ENCODE assay signal across 8 cellular contexts in genomic region chr6:152124432-152125074, GRCh38.
A peak's percentile ranks its signal among the peaks of the same experiment; 100 is the strongest.
DNase-seq lines count a peak whose midpoint lies in the region; ATAC-seq, FAIRE-seq and TF ChIP-seq lines count a peak whose summit lies in the region.

No MANE protein-coding gene starts in this region.

- no peak overlapping the region for H3K27ac ChIP-seq in K562 (ENCODE audit: extremely low read depth, low read depth, low read length)
- H3K27ac ChIP-seq in tibial artery: no peak overlapping the region
- no peak overlapping the region for H3K27ac ChIP-seq in aorta (ENCODE audit: low read depth in 1 of 2, low read length in 2 of 2)

- ATAC-seq in K562 (peak; percentile 80), aorta (ENCODE audit: low FRiP score) (no peak)

- no peak overlapping the region for H3K4me2 ChIP-seq in K562 (ENCODE audit: insufficient read depth, low read length)

- H3K27me3 ChIP-seq in HAP-1 (ENCODE audit: low read depth) (no peaks in the 10 kb centered on the region), K562 (ENCODE audit: control insufficient read depth in 2 of 2, insufficient read depth in 2 of 2, low read length in 2 of 2) (peaks cover 2 to 14% of the 10 kb centered on the region in 2 experiments; a peak in 2 of 5 replicates), tibial artery (no peaks in the 10 kb centered on the region), aorta (ENCODE audit: control insufficient read depth in 1 of 2, insufficient read depth in 2 of 2, low read length in 1 of 2) (no peaks in the 10 kb centered on the region)

- TF ChIP-seq RAD21 in K562 (CRISPR knock-in tag; conservative IDR thresholded peaks at IDR 0.05 in 1 of 2, IDR thresholded peaks at IDR 0.05 in 1 of 2): peak; percentile 59 to 73; a peak in 3 of 4 replicates

- peak; percentile 77 for FAIRE-seq in K562 (lab: Jason Lieb, UNC)

- H3K4me3 ChIP-seq in HAP-1: no peak overlapping the region
- no peak overlapping the region for H3K4me3 ChIP-seq in K562
- H3K4me3 ChIP-seq in tibial artery: no peak overlapping the region
- H3K4me3 ChIP-seq in aorta (ENCODE audit: low read length in 2 of 2): no peak overlapping the region

- no peaks in the 10 kb centered on the region for H3K9me1 ChIP-seq in K562 (ENCODE audit: control insufficient read depth, insufficient read depth, low read length)

- TF ChIP-seq EP300 in K562 (IDR thresholded peaks at IDR 0.05; ENCODE audit: low read length): no peak

- peaks cover 13% of the 10 kb centered on the region for H3K4me1 ChIP-seq in HAP-1
- H3K4me1 ChIP-seq in K562 (replicated peaks in 1 of 2; ENCODE audit: control insufficient read depth in 2 of 2, insufficient read depth in 2 of 2, low read length in 2 of 2): peaks cover 0 to 3% of the 10 kb centered on the region in 2 experiments; a peak in 1 of 5 replicates
- peaks cover 0 to 54% (median 20%) of the 10 kb centered on the region in 4 donors for H3K4me1 ChIP-seq in tibial artery
- peaks cover 0 to 3% of the 10 kb centered on the region in 2 donors for H3K4me1 ChIP-seq in aorta (ENCODE audit: control insufficient read depth in 1 of 2, insufficient read depth in 2 of 2, low read length in 2 of 2)

- in situ Hi-C loops in HAP-1 (cut with MboI; ENCODE audit: low sequenced_read_pairs) (loop anchor here (10.0 kb wide), 1 partner anchor 360 kb away; no protein-coding TSS in a partner anchor), K562 (cut with MboI) (no loop called here)

- intact Hi-C loops in K562 (cut with micrococcal nuclease): loop anchor here (2.0 to 5.0 kb wide), 3 partner anchors 143 to 447 kb away; no protein-coding TSS in a partner anchor
- intact Hi-C loops in tibial artery (cut with DNase I; ENCODE audit: low total_unique reads): loop anchor here (2.0 kb wide), 1 partner anchor 434 kb away; no protein-coding TSS in a partner anchor
- intact Hi-C loops in aorta (cut with DNase I): loop anchor here (5.0 to 10.0 kb wide), 3 partner anchors 357 to 450 kb away; no protein-coding TSS in a partner anchor

- no peaks in the 10 kb centered on the region for H3K36me3 ChIP-seq in HAP-1 (replicated peaks)
- H3K36me3 ChIP-seq in K562 (ENCODE audit: control insufficient read depth, insufficient read depth, low read length): no peaks in the 10 kb centered on the region
- peaks cover 24 to 33% (median 31%) of the 10 kb centered on the region in 3 donors for H3K36me3 ChIP-seq in tibial artery
- H3K36me3 ChIP-seq in aorta (ENCODE audit: control insufficient read depth in 1 of 2, insufficient read depth in 2 of 2, low read length in 1 of 2): peaks cover 3% of the 10 kb centered on the region in 2 donors

- DNase-seq in SIG-M5 treated with dmso at 0.1 percent for 504 hours (lab: John Stamatoyannopoulos, UW; ENCODE audit: unreplicated experiment) (peak; percentile 29), SIG-M5 (lab: John Stamatoyannopoulos, UW) (no peak), HAP-1 (ENCODE audit: low spot score in 2 of 2) (peak; percentile 15 to 64), NCI-H1694 (lab: John Stamatoyannopoulos, UW) (peak; percentile 2), K562 (ENCODE audit: extremely low read depth in 1 of 4, low spot score in 3 of 4) (peak; percentile 43 to 50 (median 44)), inferior parietal cortex (ENCODE audit: extremely low spot score) (peak; percentile 71), tibial artery (no peak), aorta (no peak)

- CTCF ChIA-PET in K562 (lab: Yijun Ruan, JAX; ENCODE audit: low intra/inter-chr PET ratio): interaction anchor here (0.6 kb wide), 2 partner anchors 423 to 462 kb away, joined by 3 to 4 read pairs; no protein-coding TSS in a partner anchor

- no peaks in the 10 kb centered on the region for H3K79me2 ChIP-seq in K562 (ENCODE audit: control insufficient read depth, insufficient read depth, low read length)

- POLR2A ChIA-PET in K562 (lab: Yijun Ruan, JAX): no interaction called here

- no peaks in the 10 kb centered on the region for H4K20me1 ChIP-seq in K562 (replicated peaks; ENCODE audit: control insufficient read depth, insufficient read depth, low read length)

- BruUV-seq in K562 (replicated peaks; lab: Mats Ljungman, UMichigan): no TSS peak

- WGBS in K562 (ENCODE audit: insufficient coverage, low coverage, missing lambda C conversion rate): 0% methylated on average over 3 of the region's 3 CpGs
- 58 to 64% methylated on average over 3 of the region's 3 CpGs for WGBS in aorta, 2 donors

- no peak overlapping the region for H2AFZ ChIP-seq in K562 (ENCODE audit: low read depth, low read length)

- TF ChIP-seq CTCF in K562 (IDR thresholded peaks at IDR 0.05 in 2 of 3, conservative IDR thresholded peaks at IDR 0.05 in 1 of 3; ENCODE audit: insufficient read depth in 2 of 3, low read depth in 1 of 3, low read length in 3 of 3): peak; percentile 39 to 75 (median 56); a peak in 5 of 6 replicates
- TF ChIP-seq CTCF in tibial artery (IDR thresholded peaks at IDR 0.05): peak; percentile 77 to 85

- no peaks in the 10 kb centered on the region for H3K9me3 ChIP-seq in HAP-1
- no peaks in the 10 kb centered on the region for H3K9me3 ChIP-seq in K562 (replicated peaks; ENCODE audit: control insufficient read depth, insufficient read depth, low read depth, low read length)
- H3K9me3 ChIP-seq in tibial artery: no peaks in the 10 kb centered on the region
- no peaks in the 10 kb centered on the region for H3K9me3 ChIP-seq in aorta (ENCODE audit: control insufficient read depth, low read length)

- H3K9ac ChIP-seq in K562 (ENCODE audit: insufficient read depth in 1 of 2, low read depth in 2 of 2, low read length in 2 of 2): no peak overlapping the region

- no peak for TF ChIP-seq POLR2A in K562 (conservative IDR thresholded peaks at IDR 0.05)

TF ChIP-seq in K562, 482 proteins besides CTCF, POLR2A, EP300 and RAD21 (continues in another document):
- TF ChIP-seq ARID3A (IDR thresholded peaks at IDR 0.05; ENCODE audit: borderline replicate concordance, low read depth, low read length) (0 out of 2 replicates have a peak, but pooled peaks have one; percentile 45), SREBF2 (CRISPR knock-in tag; IDR thresholded peaks at IDR 0.05) (no peak), RBM17 (IDR thresholded peaks at IDR 0.05; ENCODE audit: borderline replicate concordance, low read depth, low read length) (no peak), TAF7 (tag; IDR thresholded peaks at IDR 0.05) (no peak), ZNF518B (CRISPR knock-in tag; IDR thresholded peaks at IDR 0.05) (no peak), ADNP (tag; IDR thresholded peaks at IDR 0.05) (no peak), THRAP3 (IDR thresholded peaks at IDR 0.05; ENCODE audit: borderline replicate concordance) (no peak), SMC3 (conservative IDR thresholded peaks at IDR 0.05; ENCODE audit: insufficient read depth, low read depth, low read length) (peak; percentile 27; the same call in 1 of the 2 replicates), ZNF76 (CRISPR knock-in tag; IDR thresholded peaks at IDR 0.05; ENCODE audit: borderline replicate concordance) (no peak), IFI16 (CRISPR knock-in tag; IDR thresholded peaks at IDR 0.05) (no peak), TBP (optimal IDR thresholded peaks at IDR 0.05; ENCODE audit: low read depth, low read length) (no peak), USF2 (CRISPR knock-in tag; IDR thresholded peaks at IDR 0.05) (no peak), ZNF584 (CRISPR knock-in tag; IDR thresholded peaks at IDR 0.05; ENCODE audit: low read depth) (no peak)

Comparison
In these comparisons a context has a peak if more than half of its experiments do, and no peak if none do; other contexts are left out.
1. DNase-seq: peak in SIG-M5 treated with dmso at 0.1 percent for 504 hours (single experiment), HAP-1 (2 of 2), NCI-H1694 (single experiment), K562 (4 of 4) and inferior parietal cortex (single experiment); none in SIG-M5 (single experiment), tibial artery (0 of 2) and aorta (0 of 2).